21 cellular contexts compared by ENCODE assay signal in genomic region chr11:100585728-100586127, GRCh38.
DNase-seq lines count a peak whose midpoint lies in the region; ATAC-seq and TF ChIP-seq lines count a peak whose summit lies in the region.
"Had no signal": no experiment of that assay in that cellular context is flagged by ENCODE, and none has a peak within 500 bp of the region (broad histone marks: within the 10 kb centered on the region; RNA-seq: fewer than 3 reads in every experiment).

No MANE protein-coding gene starts in this region.

- no peak overlapping the region for H3K23ac ChIP-seq in mesendoderm (ENCODE audit: low read length)

- no peak overlapping the region for H2BK15ac ChIP-seq in mesendoderm (replicated peaks; ENCODE audit: low read depth)

- no peak overlapping the region for H3K4ac ChIP-seq in mesendoderm (ENCODE audit: low read depth, low read length)

- peak in 2 of 3 experiments; percentile 21 to 72 for DNase-seq in NCI-H1417 (lab: John Stamatoyannopoulos, UW)
- no peak for DNase-seq in NCI-H1417 treated with DMSO at 0.1 percent for 48 hours (lab: John Stamatoyannopoulos, UW)
- no peak for DNase-seq in GM23338 (ENCODE audit: low spot score)
- DNase-seq in heart right ventricle, result no peak
- DNase-seq in mesendoderm, result peak; percentile 15
- no peak for DNase-seq in stomach
- DNase-seq in Peyer's patch, result no peak
- DNase-seq in NCI-H187 (lab: John Stamatoyannopoulos, UW), result no peak
- DNase-seq: ACHN; CD4-positive, alpha-beta T cell; COR-L47; DMS79; Kasumi-1; MG63; NCI-H1092; NCI-H2081; NCI-H2171; NCI-H524 treated with DMSO at 0.1 percent for 48 hours had no signal

- WGBS in heart right ventricle, 2 donors, result 42 to 46% methylated on average over 2 of the region's 2 CpGs
- no CpG with 5 or more reads among the region's 2 CpGs for WGBS in mesendoderm (ENCODE audit: extremely low coverage, insufficient coverage, low lambda C conversion rate)
- WGBS in stomach, 5 donors, result 30 to 53% (median 33%) methylated on average over 2 of the region's 2 CpGs

- H3K9me3 ChIP-seq in heart right ventricle (no peaks in the 10 kb centered on the region), stomach (no peaks in the 10 kb centered on the region), Peyer's patch (no peaks in the 10 kb centered on the region)
- H3K9me3 ChIP-seq: BLaER1, MG63 had no signal

- TF ChIP-seq EP300 in stomach (IDR thresholded peaks at IDR 0.05), result no peak

- 0 out of 2 replicates have a peak overlapping the region, but pooled peaks have one; percentile 10 for H2AFZ ChIP-seq in GM23338

- no peaks in the 10 kb centered on the region for H3K79me2 ChIP-seq in GM23338 (replicated peaks; ENCODE audit: insufficient read depth)
- no peaks in the 10 kb centered on the region for H3K79me2 ChIP-seq in mesendoderm (ENCODE audit: control insufficient read depth, insufficient read depth, low read length)

- H3K9me2 ChIP-seq in GM23338 (ENCODE audit: insufficient read depth), result peaks cover 12% of the 10 kb centered on the region; the same call in 1 of the 2 replicates

- no peaks in the 10 kb centered on the region for H3K79me1 ChIP-seq in mesendoderm (ENCODE audit: low read length)

- peak overlapping the region; percentile 39 for H3K18ac ChIP-seq in mesendoderm (ENCODE audit: low read length)

- H3K4me3 Mint-ChIP-seq in GM23338, result no peak overlapping the region
- H3K4me3 Mint-ChIP-seq: CD4-positive, alpha-beta T cell had no signal

- ATAC-seq in GM23338 (no peak), heart right ventricle (peak in 5 of 8 donors; percentile 53 to 89 (median 61))
- ATAC-seq: Panc1 had no signal

- H2BK5ac ChIP-seq in mesendoderm (ENCODE audit: low read length), result no peak overlapping the region

- H3K4me3 ChIP-seq in GM23338, result no peak overlapping the region
- no peak overlapping the region for H3K4me3 ChIP-seq in heart right ventricle
- no peak overlapping the region for H3K4me3 ChIP-seq in mesendoderm (ENCODE audit: low read length)
- no peak overlapping the region for H3K4me3 ChIP-seq in stomach
- no peak overlapping the region for H3K4me3 ChIP-seq in Peyer's patch
- H3K4me3 ChIP-seq: BLaER1, MG63 had no signal

- H3K4me2 ChIP-seq in GM23338 (no peak overlapping the region), mesendoderm (ENCODE audit: low read length) (no peak overlapping the region)
- H3K4me2 ChIP-seq: BLaER1 had no signal

- peak overlapping the region; percentile 28 for H2BK120ac ChIP-seq in mesendoderm (ENCODE audit: low read depth, low read length)

- H3K36me3 ChIP-seq in GM23338 (ENCODE audit: insufficient read depth) (no peaks in the 10 kb centered on the region), heart right ventricle (no peaks in the 10 kb centered on the region), mesendoderm (ENCODE audit: control insufficient read depth, insufficient read depth, low read length) (no peaks in the 10 kb centered on the region), stomach (no peaks in the 10 kb centered on the region), Peyer's patch (no peaks in the 10 kb centered on the region)
- H3K36me3 ChIP-seq: BLaER1, MG63 had no signal

- intact Hi-C loops in heart right ventricle (cut with DNase I) (loop anchor here in 4 of 10 donors (10.0 kb wide), 4 partner anchors 79 to 349 kb away; partner anchors contain the start of gene ARHGAP42 (in 1 of the 4)), stomach (cut with DNase I; ENCODE audit: low total_unique reads) (loop anchor here (10.0 kb wide), 1 partner anchor 99 kb away; the partner anchor contains the start of gene ARHGAP42)

- H3K9me3 Mint-ChIP-seq in GM23338, result no peaks in the 10 kb centered on the region

- TF ChIP-seq CTCF in GM23338 (conservative IDR thresholded peaks at IDR 0.05; ENCODE audit: low read depth in 2 of 2) (no peak), heart right ventricle (IDR thresholded peaks at IDR 0.05) (no peak), stomach (IDR thresholded peaks at IDR 0.05) (no peak), Peyer's patch (IDR thresholded peaks at IDR 0.05) (no peak)

- no peak overlapping the region for H3K27ac Mint-ChIP-seq in GM23338
- H3K27ac Mint-ChIP-seq: CD4-positive, alpha-beta T cell had no signal

- TF ChIP-seq POLR2A in stomach (IDR thresholded peaks at IDR 0.05), result no peak
- TF ChIP-seq POLR2A in Peyer's patch (IDR thresholded peaks at IDR 0.05), result no peak

- H3K9ac ChIP-seq in mesendoderm (ENCODE audit: low read length), result no peak overlapping the region
- H3K9ac ChIP-seq: BLaER1 had no signal

- peaks cover 6% of the 10 kb centered on the region; the same call in 2 of the 3 replicates for H3K4me1 Mint-ChIP-seq in GM23338

- H3K27me3 ChIP-seq in GM23338 (ENCODE audit: insufficient read depth), result no peaks in the 10 kb centered on the region
- H3K27me3 ChIP-seq in heart right ventricle, result no peaks in the 10 kb centered on the region
- no peaks in the 10 kb centered on the region for H3K27me3 ChIP-seq in mesendoderm (ENCODE audit: insufficient read depth, low read length, poor library complexity)
- no peaks in the 10 kb centered on the region for H3K27me3 ChIP-seq in stomach
- H3K27me3 ChIP-seq in Peyer's patch, result no peaks in the 10 kb centered on the region
- H3K27me3 ChIP-seq: BLaER1, MG63 had no signal

- no peak overlapping the region for H3K27ac ChIP-seq in GM23338 (ENCODE audit: low read depth)
- no peak overlapping the region for H3K27ac ChIP-seq in heart right ventricle
- H3K27ac ChIP-seq in mesendoderm (ENCODE audit: low read depth, low read length), result no peak overlapping the region
- H3K27ac ChIP-seq in stomach, result peak overlapping the region in 1 of 5 donors; percentile 52
- H3K27ac ChIP-seq in Peyer's patch, result peak overlapping the region in 2 of 4 donors; percentile 19 to 52
- H3K27ac ChIP-seq: 22Rv1, BLaER1 had no signal

- no peak overlapping the region for H4K8ac ChIP-seq in mesendoderm (ENCODE audit: low read depth, low read length)

- H2AK5ac ChIP-seq in mesendoderm (ENCODE audit: low read length), result no peak overlapping the region

- no peaks in the 10 kb centered on the region for H3K4me1 ChIP-seq in GM23338 (ENCODE audit: insufficient read depth)
- peaks cover 0 to 29% (median 13%) of the 10 kb centered on the region in 9 donors for H3K4me1 ChIP-seq in heart right ventricle
- peaks cover 2% of the 10 kb centered on the region for H3K4me1 ChIP-seq in mesendoderm (ENCODE audit: control insufficient read depth, low read depth, low read length)
- H3K4me1 ChIP-seq in stomach, result peaks cover 0 to 8% (median 3%) of the 10 kb centered on the region in 4 donors
- no peaks in the 10 kb centered on the region for H3K4me1 ChIP-seq in Peyer's patch

- H4K20me1 ChIP-seq in GM23338 (replicated peaks; ENCODE audit: insufficient read depth), result no peaks in the 10 kb centered on the region
- H4K20me1 ChIP-seq: BLaER1 had no signal

- H3F3A ChIP-seq in GM23338 (replicated peaks; ENCODE audit: low read depth), result no peaks in the 10 kb centered on the region

- H4K5ac ChIP-seq in mesendoderm (ENCODE audit: low read length), result no peak overlapping the region

- H3K36me3 Mint-ChIP-seq in GM23338 (ENCODE audit: low read depth), result no peaks in the 10 kb centered on the region

- H3K27me3 Mint-ChIP-seq in GM23338 (ENCODE audit: insufficient read depth, low read depth, poor library complexity), result peaks cover 2% of the 10 kb centered on the region
- H3K27me3 Mint-ChIP-seq: CD4-positive, alpha-beta T cell had no signal

- no peak overlapping the region for H3K56ac ChIP-seq in mesendoderm (ENCODE audit: low read length)

TF ChIP-seq in GM23338, 12 proteins besides CTCF, POLR2A, EP300 and RAD21:
- no peak for TF ChIP-seq ZNF331 (CRISPR knock-in tag; IDR thresholded peaks at IDR 0.05; ENCODE audit: low read depth)
- TF ChIP-seq POLR2AphosphoS5 (IDR thresholded peaks at IDR 0.05; ENCODE audit: low read depth), result no peak
TF ChIP-seq in GM23338: peak in this region for 0.

Comparison
In these comparisons a context has a peak if more than half of its experiments do, and no peak if none do; other contexts are left out.
1. DNase-seq: peak in NCI-H1417 (2 of 3) and mesendoderm (single experiment); none in NCI-H1417 treated with DMSO at 0.1 percent for 48 hours (single experiment), GM23338 (single experiment), heart right ventricle (0 of 2), stomach (single experiment), Peyer's patch (0 of 3) and NCI-H187 (0 of 2).